ENCODE assay signal across 1 cellular context in the genomic region with DNA sequence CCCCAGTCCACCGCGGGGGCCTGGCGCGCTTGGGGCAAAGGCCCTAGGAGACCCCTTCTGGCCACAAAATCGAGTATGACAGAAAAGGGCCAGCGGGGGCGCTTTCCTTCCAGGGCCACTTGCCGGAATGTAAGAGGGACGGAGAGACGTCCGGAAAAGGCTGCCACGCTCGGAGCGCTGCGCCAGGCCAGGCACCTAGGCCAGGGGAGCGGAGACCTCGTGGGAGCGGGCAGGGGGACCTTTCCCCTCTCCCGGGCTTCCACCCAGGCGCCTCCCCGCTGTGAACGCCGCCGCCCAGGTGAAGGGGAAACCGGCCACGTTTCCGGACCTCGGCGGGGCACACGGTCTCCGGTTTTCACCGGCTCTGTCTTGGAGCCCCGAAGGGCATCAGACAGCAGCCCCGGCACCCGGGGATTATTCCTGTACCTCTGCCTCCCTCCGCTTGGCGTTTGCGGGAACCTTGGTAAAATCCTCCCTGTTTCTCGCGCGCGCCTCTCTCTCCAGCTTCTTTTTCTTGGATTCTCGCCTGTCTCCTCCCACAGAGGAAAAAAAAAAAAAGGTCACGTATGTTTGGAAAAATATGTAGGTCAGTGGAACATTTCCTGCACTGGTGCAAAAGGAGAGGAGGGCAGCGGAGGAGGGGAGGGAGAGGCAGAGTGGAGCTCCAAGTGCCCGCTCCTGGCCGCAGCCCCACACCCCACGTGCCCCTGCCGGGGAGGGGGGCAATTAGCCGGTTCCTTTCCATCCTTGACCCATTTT.
TF ChIP-seq lines count a peak whose summit lies in the region.

No MANE protein-coding gene starts in this region.

TF ChIP-seq in HepG2, 621 proteins besides CTCF, POLR2A, EP300 and RAD21 (continued from another document and continues in another):
- TF ChIP-seq, protein P1, sequence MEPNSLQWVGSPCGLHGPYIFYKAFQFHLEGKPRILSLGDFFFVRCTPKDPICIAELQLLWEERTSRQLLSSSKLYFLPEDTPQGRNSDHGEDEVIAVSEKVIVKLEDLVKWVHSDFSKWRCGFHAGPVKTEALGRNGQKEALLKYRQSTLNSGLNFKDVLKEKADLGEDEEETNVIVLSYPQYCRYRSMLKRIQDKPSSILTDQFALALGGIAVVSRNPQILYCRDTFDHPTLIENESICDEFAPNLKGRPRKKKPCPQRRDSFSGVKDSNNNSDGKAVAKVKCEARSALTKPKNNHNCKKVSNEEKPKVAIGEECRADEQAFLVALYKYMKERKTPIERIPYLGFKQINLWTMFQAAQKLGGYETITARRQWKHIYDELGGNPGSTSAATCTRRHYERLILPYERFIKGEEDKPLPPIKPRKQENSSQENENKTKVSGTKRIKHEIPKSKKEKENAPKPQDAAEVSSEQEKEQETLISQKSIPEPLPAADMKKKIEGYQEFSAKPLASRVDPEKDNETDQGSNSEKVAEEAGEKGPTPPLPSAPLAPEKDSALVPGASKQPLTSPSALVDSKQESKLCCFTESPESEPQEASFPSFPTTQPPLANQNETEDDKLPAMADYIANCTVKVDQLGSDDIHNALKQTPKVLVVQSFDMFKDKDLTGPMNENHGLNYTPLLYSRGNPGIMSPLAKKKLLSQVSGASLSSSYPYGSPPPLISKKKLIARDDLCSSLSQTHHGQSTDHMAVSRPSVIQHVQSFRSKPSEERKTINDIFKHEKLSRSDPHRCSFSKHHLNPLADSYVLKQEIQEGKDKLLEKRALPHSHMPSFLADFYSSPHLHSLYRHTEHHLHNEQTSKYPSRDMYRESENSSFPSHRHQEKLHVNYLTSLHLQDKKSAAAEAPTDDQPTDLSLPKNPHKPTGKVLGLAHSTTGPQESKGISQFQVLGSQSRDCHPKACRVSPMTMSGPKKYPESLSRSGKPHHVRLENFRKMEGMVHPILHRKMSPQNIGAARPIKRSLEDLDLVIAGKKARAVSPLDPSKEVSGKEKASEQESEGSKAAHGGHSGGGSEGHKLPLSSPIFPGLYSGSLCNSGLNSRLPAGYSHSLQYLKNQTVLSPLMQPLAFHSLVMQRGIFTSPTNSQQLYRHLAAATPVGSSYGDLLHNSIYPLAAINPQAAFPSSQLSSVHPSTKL (CRISPR knock-in tag; IDR thresholded peaks at IDR 0.05), result peak; percentile 15; the same call in 1 of the 2 replicates
- TF ChIP-seq PHF8 (CRISPR knock-in tag; IDR thresholded peaks at IDR 0.05) (peak; percentile 77), ZNF737 (CRISPR knock-in tag; IDR thresholded peaks at IDR 0.05; ENCODE audit: borderline replicate concordance) (no peak), BCL6 (CRISPR knock-in tag; IDR thresholded peaks at IDR 0.05) (peak; percentile 29; the same call in 1 of the 2 replicates), ZFX (CRISPR knock-in tag; IDR thresholded peaks at IDR 0.05; ENCODE audit: low read depth) (peak; percentile 93), ZFP37 (CRISPR knock-in tag; IDR thresholded peaks at IDR 0.05; ENCODE audit: borderline replicate concordance) (no peak; the same call in 1 of the 2 replicates), RFXANK (CRISPR knock-in tag; IDR thresholded peaks at IDR 0.05) (no peak), KDM1A (CRISPR knock-in tag; IDR thresholded peaks at IDR 0.05) (no peak), TSC22D2 (CRISPR knock-in tag; IDR thresholded peaks at IDR 0.05; ENCODE audit: borderline replicate concordance) (0 out of 2 replicates have a peak, but pooled peaks have one; percentile 35), KLF13 (CRISPR knock-in tag; IDR thresholded peaks at IDR 0.05) (no peak), ZNF567 (CRISPR knock-in tag; IDR thresholded peaks at IDR 0.05; ENCODE audit: borderline replicate concordance) (peak; percentile 55; the same call in 1 of the 2 replicates), ZBTB21 (CRISPR knock-in tag; IDR thresholded peaks at IDR 0.05) (no peak), TOPORS (CRISPR knock-in tag; IDR thresholded peaks at IDR 0.05) (no peak; the same call in 1 of the 2 replicates), POLR2G (IDR thresholded peaks at IDR 0.05; ENCODE audit: low read depth, low read length) (peak; percentile 87), SRSF9 (IDR thresholded peaks at IDR 0.05; ENCODE audit: borderline replicate concordance, insufficient read depth, low read depth, low read length, poor library complexity, severe bottlenecking) (no peak), SP5 (CRISPR knock-in tag; IDR thresholded peaks at IDR 0.05; ENCODE audit: borderline replicate concordance, low read depth) (peak; percentile 35; the same call in 1 of the 2 replicates), HOXA7 (CRISPR knock-in tag; IDR thresholded peaks at IDR 0.05) (no peak), JDP2 (CRISPR knock-in tag; IDR thresholded peaks at IDR 0.05; ENCODE audit: borderline replicate concordance) (no peak), HOXA5 (CRISPR knock-in tag; IDR thresholded peaks at IDR 0.05) (peak; percentile 92), ZNF180 (CRISPR knock-in tag; IDR thresholded peaks at IDR 0.05; ENCODE audit: borderline replicate concordance, low read depth) (peak; percentile 75; the same call in 1 of the 2 replicates), ZFP91 (CRISPR knock-in tag; IDR thresholded peaks at IDR 0.05; ENCODE audit: borderline replicate concordance) (peak; percentile 49; the same call in 1 of the 2 replicates), ZNF362 (CRISPR knock-in tag; IDR thresholded peaks at IDR 0.05; ENCODE audit: borderline replicate concordance) (peak; percentile 91), CBFB (CRISPR knock-in tag; IDR thresholded peaks at IDR 0.05) (no peak; the same call in 1 of the 2 replicates), ZBTB7A (CRISPR knock-in tag; IDR thresholded peaks at IDR 0.05) (peak; percentile 98), GMEB1 (CRISPR knock-in tag; IDR thresholded peaks at IDR 0.05; ENCODE audit: borderline replicate concordance) (peak; percentile 60; the same call in 1 of the 2 replicates), MBNL3 (CRISPR knock-in tag; conservative IDR thresholded peaks at IDR 0.05) (no peak), ZNF746 (CRISPR knock-in tag; IDR thresholded peaks at IDR 0.05) (no peak), AHR (CRISPR knock-in tag; IDR thresholded peaks at IDR 0.05) (peak; percentile 67; the same call in 1 of the 2 replicates), PRDM4 (CRISPR knock-in tag; IDR thresholded peaks at IDR 0.05; ENCODE audit: borderline replicate concordance) (no peak; the same call in 1 of the 2 replicates), HDAC6 (IDR thresholded peaks at IDR 0.05; ENCODE audit: low read depth, low read length) (no peak)
- TF ChIP-seq, protein P2, sequence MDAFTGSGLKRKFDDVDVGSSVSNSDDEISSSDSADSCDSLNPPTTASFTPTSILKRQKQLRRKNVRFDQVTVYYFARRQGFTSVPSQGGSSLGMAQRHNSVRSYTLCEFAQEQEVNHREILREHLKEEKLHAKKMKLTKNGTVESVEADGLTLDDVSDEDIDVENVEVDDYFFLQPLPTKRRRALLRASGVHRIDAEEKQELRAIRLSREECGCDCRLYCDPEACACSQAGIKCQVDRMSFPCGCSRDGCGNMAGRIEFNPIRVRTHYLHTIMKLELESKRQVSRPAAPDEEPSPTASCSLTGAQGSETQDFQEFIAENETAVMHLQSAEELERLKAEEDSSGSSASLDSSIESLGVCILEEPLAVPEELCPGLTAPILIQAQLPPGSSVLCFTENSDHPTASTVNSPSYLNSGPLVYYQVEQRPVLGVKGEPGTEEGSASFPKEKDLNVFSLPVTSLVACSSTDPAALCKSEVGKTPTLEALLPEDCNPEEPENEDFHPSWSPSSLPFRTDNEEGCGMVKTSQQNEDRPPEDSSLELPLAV (CRISPR knock-in tag; conservative IDR thresholded peaks at IDR 0.05; ENCODE audit: low read depth), result no peak
- TF ChIP-seq, protein P3, sequence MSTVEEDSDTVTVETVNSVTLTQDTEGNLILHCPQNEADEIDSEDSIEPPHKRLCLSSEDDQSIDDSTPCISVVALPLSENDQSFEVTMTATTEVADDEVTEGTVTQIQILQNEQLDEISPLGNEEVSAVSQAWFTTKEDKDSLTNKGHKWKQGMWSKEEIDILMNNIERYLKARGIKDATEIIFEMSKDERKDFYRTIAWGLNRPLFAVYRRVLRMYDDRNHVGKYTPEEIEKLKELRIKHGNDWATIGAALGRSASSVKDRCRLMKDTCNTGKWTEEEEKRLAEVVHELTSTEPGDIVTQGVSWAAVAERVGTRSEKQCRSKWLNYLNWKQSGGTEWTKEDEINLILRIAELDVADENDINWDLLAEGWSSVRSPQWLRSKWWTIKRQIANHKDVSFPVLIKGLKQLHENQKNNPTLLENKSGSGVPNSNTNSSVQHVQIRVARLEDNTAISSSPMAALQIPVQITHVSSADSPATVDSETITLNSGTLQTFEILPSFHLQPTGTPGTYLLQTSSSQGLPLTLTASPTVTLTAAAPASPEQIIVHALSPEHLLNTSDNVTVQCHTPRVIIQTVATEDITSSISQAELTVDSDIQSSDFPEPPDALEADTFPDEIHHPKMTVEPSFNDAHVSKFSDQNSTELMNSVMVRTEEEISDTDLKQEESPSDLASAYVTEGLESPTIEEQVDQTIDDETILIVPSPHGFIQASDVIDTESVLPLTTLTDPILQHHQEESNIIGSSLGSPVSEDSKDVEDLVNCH (CRISPR knock-in tag; IDR thresholded peaks at IDR 0.05), result 0 out of 2 replicates have a peak, but pooled peaks have one; percentile 73
